Comparison of ENCODE assay signal across 9 cellular contexts in the genomic region with DNA sequence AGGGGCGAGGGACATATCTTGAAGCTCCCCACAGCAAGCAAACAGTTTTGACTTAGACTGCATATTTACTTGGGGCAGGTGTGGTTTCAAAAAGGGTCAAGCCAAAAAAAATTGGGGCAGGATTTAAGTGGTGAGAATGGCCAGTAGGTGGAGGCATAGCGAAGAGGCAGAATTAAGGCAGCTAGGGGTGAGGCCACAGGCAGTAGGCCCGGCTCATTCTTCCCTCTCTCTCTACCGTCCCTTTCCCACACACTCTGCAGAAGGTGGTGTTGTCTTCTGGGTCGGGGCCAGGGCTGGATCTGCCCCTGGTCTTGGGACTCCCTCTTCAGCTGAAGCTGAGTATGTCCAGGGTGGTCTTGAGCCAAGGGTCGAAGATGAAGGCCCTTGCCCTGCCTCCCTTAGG. TPM values are rescaled to one million over a fixed set of nuclear protein-coding genes. Genes with fewer than 3 reads are reported as not detected.
DNase-seq lines count a peak whose midpoint lies in the region; TF ChIP-seq lines count a peak whose summit lies in the region.
"Had no signal": no experiment of that assay in that cellular context is flagged by ENCODE, and none has a peak within 500 bp of the region (broad histone marks: within the 10 kb centered on the region; RNA-seq: fewer than 3 reads in every experiment).

No MANE protein-coding gene starts in this region.

- no peaks in the 10 kb centered on the region for H4K20me1 ChIP-seq in DOHH2 (ENCODE audit: control insufficient read depth, insufficient read depth, low read depth, low read length)
- H4K20me1 ChIP-seq in SU-DHL-6 (ENCODE audit: low read depth, low read length), result no peaks in the 10 kb centered on the region

- TF ChIP-seq POLR2A in esophagus squamous epithelium (IDR thresholded peaks at IDR 0.05) (no peak), sigmoid colon (IDR thresholded peaks at IDR 0.05) (no peak)

- DNase-seq in HT-29 (ENCODE audit: low spot score), result peak; percentile 25
- no peak for DNase-seq in esophagus squamous epithelium (lab: John Stamatoyannopoulos, UW)
- DNase-seq in sigmoid colon, result no peak
- no peak for DNase-seq in ascending aorta (ENCODE audit: low spot score in 2 of 2)
- DNase-seq in NCI-H446 treated with DMSO at 0.1 percent for 48 hours (lab: John Stamatoyannopoulos, UW), result no peak

- H3K79me2 ChIP-seq in DOHH2 (ENCODE audit: control insufficient read depth, low read length) (no peaks in the 10 kb centered on the region), SU-DHL-6 (ENCODE audit: insufficient read depth, low read length) (no peaks in the 10 kb centered on the region)

- H3K9me3 ChIP-seq in DOHH2 (ENCODE audit: control insufficient read depth, insufficient read depth, low read length), result no peaks in the 10 kb centered on the region
- no peaks in the 10 kb centered on the region for H3K9me3 ChIP-seq in SU-DHL-6 (ENCODE audit: insufficient read depth, low read length)
- no peaks in the 10 kb centered on the region for H3K9me3 ChIP-seq in esophagus squamous epithelium
- no peaks in the 10 kb centered on the region for H3K9me3 ChIP-seq in sigmoid colon
- no peaks in the 10 kb centered on the region for H3K9me3 ChIP-seq in ascending aorta
- H3K9me3 ChIP-seq: ovary had no signal

- H3K27me3 ChIP-seq in DOHH2 (ENCODE audit: control insufficient read depth, low read length) (no peaks in the 10 kb centered on the region; the same call in 1 of the 2 replicates), SU-DHL-6 (ENCODE audit: low read length) (no peaks in the 10 kb centered on the region), esophagus squamous epithelium (no peaks in the 10 kb centered on the region), sigmoid colon (no peaks in the 10 kb centered on the region), ascending aorta (no peaks in the 10 kb centered on the region)
- H3K27me3 ChIP-seq: ovary had no signal

- peak; percentile 65 for TF ChIP-seq CTCF in DOHH2 (IDR thresholded peaks at IDR 0.05; ENCODE audit: low read depth, low read length, poor library complexity, severe bottlenecking)
- peak; percentile 20 for TF ChIP-seq CTCF in SU-DHL-6 (IDR thresholded peaks at IDR 0.05; ENCODE audit: insufficient read depth, low read length, poor library complexity, severe bottlenecking)
- peak; percentile 30 to 62 (median 52) for TF ChIP-seq CTCF in esophagus squamous epithelium (IDR thresholded peaks at IDR 0.05)
- peak in 3 of 4 experiments; percentile 30 to 40 (median 35) for TF ChIP-seq CTCF in sigmoid colon (IDR thresholded peaks at IDR 0.05)
- TF ChIP-seq CTCF in ascending aorta (IDR thresholded peaks at IDR 0.05), result peak in 1 of 3 experiments; percentile 21

- H3K4me3 ChIP-seq in DOHH2 (ENCODE audit: low read length) (no peak overlapping the region), SU-DHL-6 (ENCODE audit: insufficient read depth, low read length, poor library complexity, severe bottlenecking) (no peak overlapping the region), esophagus squamous epithelium (no peak overlapping the region), sigmoid colon (no peak overlapping the region), ascending aorta (no peak overlapping the region)
- H3K4me3 ChIP-seq: ovary had no signal

- H3K36me3 ChIP-seq in DOHH2 (ENCODE audit: control insufficient read depth, low read length), result no peaks in the 10 kb centered on the region
- H3K36me3 ChIP-seq in SU-DHL-6 (ENCODE audit: low read length), result no peaks in the 10 kb centered on the region
- H3K36me3 ChIP-seq in esophagus squamous epithelium, result no peaks in the 10 kb centered on the region
- H3K36me3 ChIP-seq in sigmoid colon, result no peaks in the 10 kb centered on the region
- H3K36me3 ChIP-seq in ascending aorta, result no peaks in the 10 kb centered on the region
- H3K36me3 ChIP-seq: ovary had no signal

- H3K4me2 ChIP-seq in DOHH2 (ENCODE audit: low read length) (no peak overlapping the region), SU-DHL-6 (ENCODE audit: low read depth, low read length, poor library complexity, severe bottlenecking) (no peak overlapping the region)

- peak overlapping the region; percentile 20 for H2AFZ ChIP-seq in SU-DHL-6 (ENCODE audit: low read depth, low read length, severe bottlenecking)

- H3K27ac ChIP-seq in DOHH2 (ENCODE audit: low read depth, low read length) (no peak overlapping the region), SU-DHL-6 (ENCODE audit: low read depth, low read length) (no peak overlapping the region), esophagus squamous epithelium (no peak overlapping the region), sigmoid colon (no peak overlapping the region), ascending aorta (no peak overlapping the region)
- H3K27ac ChIP-seq: ovary had no signal

- no peaks in the 10 kb centered on the region; the same call in 1 of the 2 replicates for H3K4me1 ChIP-seq in DOHH2 (ENCODE audit: control insufficient read depth, low read length)
- peaks cover 0 to 8% (median 3%) of the 10 kb centered on the region in 3 donors for H3K4me1 ChIP-seq in esophagus squamous epithelium
- H3K4me1 ChIP-seq in sigmoid colon, result peaks cover 0 to 9% (median 6%) of the 10 kb centered on the region in 4 donors
- no peaks in the 10 kb centered on the region for H3K4me1 ChIP-seq in ascending aorta

- WGBS in esophagus squamous epithelium, 2 donors, result 28 to 37% methylated on average over 6 of the region's 6 CpGs
- 27 to 37% methylated on average over 6 of the region's 6 CpGs for WGBS in sigmoid colon, 2 donors

- no peak overlapping the region for H3K9ac ChIP-seq in SU-DHL-6 (ENCODE audit: low read length)

- H3F3A ChIP-seq in DOHH2 (ENCODE audit: control insufficient read depth, insufficient read depth) (no peaks in the 10 kb centered on the region), SU-DHL-6 (ENCODE audit: insufficient read depth) (no peaks in the 10 kb centered on the region)

- TF ChIP-seq EP300 in sigmoid colon (IDR thresholded peaks at IDR 0.05), result no peak

- no peaks in the 10 kb centered on the region for H3K9me2 ChIP-seq in DOHH2 (replicated peaks; ENCODE audit: control insufficient read depth, low read length)
- H3K9me2 ChIP-seq in SU-DHL-6 (replicated peaks; ENCODE audit: insufficient read depth, low read length), result no peaks in the 10 kb centered on the region

- intact Hi-C loops in esophagus squamous epithelium (cut with DNase I) (no loop called here), sigmoid colon (cut with DNase I) (no loop called here), ascending aorta (cut with DNase I) (no loop called here)

RNA-seq across cellular contexts. Expression of gene SHBG, which starts 2.6 kb away (rescaled TPM):
- total RNA-seq in HT-29 (2014; rRNA removed; shearing (Covaris generic)), result 0.13 TPM in 1 of 2 replicates, not detected in the other
- total RNA-seq in esophagus squamous epithelium (not detected), sigmoid colon (not detected), ascending aorta (not detected)
- 1 to 10 TPM in 1 of 3 donors, under 1 TPM in 1, not detected in 1; 0.34 to 1.2 TPM for polyA plus RNA-seq in sigmoid colon
- total RNA-seq: T-helper 2 cell treated with Interferon-gamma antibody and Interleukin-4, amounts not matched to agents 100 ng/mL and 5 ng/mL, for 36 hours had no signal

RNA-seq across cellular contexts. Expression of gene SAT2, which starts 4.9 kb away (rescaled TPM):
- total RNA-seq in HT-29 (2014; rRNA removed; shearing (Covaris generic)), result 3.2 and 5.4 TPM in 2 replicates
- total RNA-seq in esophagus squamous epithelium, result 10 to 100 TPM; 20.5 to 55.9 (median 31.3) TPM
- 100 to 1,000 TPM in 2 of 4 donors, 10 to 100 TPM in 2; 72.9 to 116 (median 99.2) TPM for total RNA-seq in sigmoid colon
- 100 to 1,000 TPM in 2 of 3 donors, 10 to 100 TPM in 1; 96.9 to 115 (median 107) TPM for polyA plus RNA-seq in sigmoid colon
- total RNA-seq in ascending aorta, result 22.6 TPM

RNA-seq across cellular contexts. Expression of gene FXR2, which starts 17.8 kb away (rescaled TPM):
- total RNA-seq in HT-29 (2014; rRNA removed; shearing (Covaris generic)), result 23.8 and 30.3 TPM in 2 replicates
- 10 to 100 TPM; 17.2 to 24.0 (median 20.6) TPM for total RNA-seq in esophagus squamous epithelium
- total RNA-seq in sigmoid colon, result 10 to 100 TPM; 33.8 to 35.5 (median 34.6) TPM
- polyA plus RNA-seq in sigmoid colon, result 10 to 100 TPM; 21.3 to 27.4 (median 21.6) TPM
- total RNA-seq in ascending aorta, result 19.3 TPM

RNA-seq across cellular contexts. Expression of gene ATP1B2, which starts 18.2 kb away (rescaled TPM):
- total RNA-seq in HT-29 (2014; rRNA removed; shearing (Covaris generic)), result not detected in 2 replicates
- total RNA-seq in esophagus squamous epithelium, result 1 to 10 TPM in 1 of 4 donors, under 1 TPM in 2, not detected in 1; 0.09 to 1.5 (median 0.21) TPM
- total RNA-seq in sigmoid colon, result 1 to 10 TPM; 1.2 to 4.2 (median 1.5) TPM
- polyA plus RNA-seq in sigmoid colon, result 1 to 10 TPM in 1 of 3 donors, under 1 TPM in 1, not detected in 1; 0.60 to 1.2 TPM
- 0.11 TPM for total RNA-seq in ascending aorta

RNA-seq across cellular contexts. Expression of gene SOX15, which starts 42.6 kb away (rescaled TPM):
- 0.70 TPM in 1 of 2 replicates, not detected in the other for total RNA-seq in HT-29 (2014; rRNA removed; shearing (Covaris generic))
- total RNA-seq in esophagus squamous epithelium (100 to 1,000 TPM in 2 of 4 donors, 10 to 100 TPM in 2; 89.1 to 127 (median 103) TPM), sigmoid colon (10 to 100 TPM in 2 of 4 donors, 1 to 10 TPM in 2; 2.5 to 15.3 (median 10.5) TPM), ascending aorta (not detected)
- polyA plus RNA-seq in sigmoid colon, result 1 to 10 TPM in 2 of 3 donors, not detected in 1; 1.2 TPM
